ENCODE assay signal across 13 cellular contexts in genomic region chr19:54274516-54274915, GRCh38. TPM values are rescaled to one million over a fixed set of nuclear protein-coding genes. Genes with fewer than 3 reads are reported as not detected.
DNase-seq lines count a peak whose midpoint lies in the region; ATAC-seq and TF ChIP-seq lines count a peak whose summit lies in the region.
"Not testable (repeated sequence)": the region's sequence is repeated elsewhere in the genome, so short reads cannot be mapped to it uniquely, and the experiment has no call there.
"Had no signal": no experiment of that assay in that cellular context is flagged by ENCODE, and none has a peak within 500 bp of the region (broad histone marks: within the 10 kb centered on the region; RNA-seq: fewer than 3 reads in every experiment).

No MANE protein-coding gene starts in this region.

- H4K20me1 ChIP-seq in GM23338 (replicated peaks; ENCODE audit: insufficient read depth), result not testable (repeated sequence)

- H3K4me3 ChIP-seq in GM23338, suprapubic skin: not testable (repeated sequence)

- not testable (repeated sequence) for H2AFZ ChIP-seq in GM23338

- not testable (repeated sequence) for H3K27ac ChIP-seq in GM23338 (ENCODE audit: low read depth); suprapubic skin

- H3K27me3 ChIP-seq in GM23338 (ENCODE audit: insufficient read depth), result not testable (repeated sequence)
- peaks cover 47% of the 10 kb centered on the region for H3K27me3 ChIP-seq in suprapubic skin

- not testable (repeated sequence) for H3F3A ChIP-seq in GM23338 (replicated peaks; ENCODE audit: low read depth)

- not testable (repeated sequence) for H3K36me3 ChIP-seq in GM23338 (ENCODE audit: insufficient read depth); suprapubic skin

- H3K9me3 Mint-ChIP-seq in GM23338; dendritic cell treated with granulocyte-macrophage colony-stimulating factor and Interleukin-4, amounts not matched to agents 40 ng/mL and 50 ng/mL, for 4 days; glutamatergic neuron (ENCODE audit: unreplicated experiment); progenitor cell of endocrine pancreas (ENCODE audit: low read depth): not testable (repeated sequence)

- not testable (repeated sequence) for TF ChIP-seq EP300 in suprapubic skin (IDR thresholded peaks at IDR 0.05)

- ATAC-seq in GM23338, result peak; percentile 46; the same call in 2 of the 3 replicates

- intact Hi-C loops in dendritic cell treated with granulocyte-macrophage colony-stimulating factor and Interleukin-4, amounts not matched to agents 40 ng/mL and 50 ng/mL, for 4 days (cut with micrococcal nuclease), result not testable (repeated sequence)

- H3K79me2 ChIP-seq in GM23338 (replicated peaks; ENCODE audit: insufficient read depth), result not testable (repeated sequence)

- not testable (repeated sequence) for H3K4me2 ChIP-seq in GM23338

- TF ChIP-seq CTCF in GM23338 (conservative IDR thresholded peaks at IDR 0.05; ENCODE audit: low read depth in 2 of 2); glutamatergic neuron (IDR thresholded peaks at IDR 0.05; ENCODE audit: partially characterized antibody, unreplicated experiment); progenitor cell of endocrine pancreas (IDR thresholded peaks at IDR 0.05; ENCODE audit: unreplicated experiment); suprapubic skin (IDR thresholded peaks at IDR 0.05): not testable (repeated sequence)

- not testable (repeated sequence) for H3K27ac Mint-ChIP-seq in GM23338
- H3K27ac Mint-ChIP-seq in dendritic cell treated with granulocyte-macrophage colony-stimulating factor and Interleukin-4, amounts not matched to agents 40 ng/mL and 50 ng/mL, for 4 days, result peak overlapping the region; percentile 86
- H3K27ac Mint-ChIP-seq in glutamatergic neuron (ENCODE audit: unreplicated experiment) (peak overlapping the region; percentile 75), progenitor cell of endocrine pancreas (peak overlapping the region; percentile 76)

- not testable (repeated sequence) for H3K4me3 Mint-ChIP-seq in GM23338; progenitor cell of endocrine pancreas (ENCODE audit: low read depth)
- peak overlapping the region; percentile 27 for H3K4me3 Mint-ChIP-seq in dendritic cell treated with granulocyte-macrophage colony-stimulating factor and Interleukin-4, amounts not matched to agents 40 ng/mL and 50 ng/mL, for 4 days
- H3K4me3 Mint-ChIP-seq in glutamatergic neuron (ENCODE audit: unreplicated experiment), result peak overlapping the region; percentile 16

- H3K9me2 ChIP-seq in GM23338 (ENCODE audit: insufficient read depth), result not testable (repeated sequence)

- TF ChIP-seq POLR2A in suprapubic skin (IDR thresholded peaks at IDR 0.05), result not testable (repeated sequence)

- not testable (repeated sequence) for H3K4me1 ChIP-seq in GM23338 (ENCODE audit: insufficient read depth); suprapubic skin

- WGBS in suprapubic skin, result 47% methylated on average over 4 of the region's 9 CpGs

- not testable (repeated sequence) for H3K4me1 Mint-ChIP-seq in GM23338; progenitor cell of endocrine pancreas (ENCODE audit: low read depth)
- H3K4me1 Mint-ChIP-seq in dendritic cell treated with granulocyte-macrophage colony-stimulating factor and Interleukin-4, amounts not matched to agents 40 ng/mL and 50 ng/mL, for 4 days (ENCODE audit: low read depth), result peaks cover 92% of the 10 kb centered on the region
- peaks cover 12% of the 10 kb centered on the region for H3K4me1 Mint-ChIP-seq in glutamatergic neuron (ENCODE audit: low read depth, unreplicated experiment)

- not testable (repeated sequence) for DNase-seq in GM23338 (ENCODE audit: low spot score); progenitor cell of endocrine pancreas (ENCODE audit: low spot score, unreplicated experiment)
- DNase-seq in activated CD8-positive, alpha-beta memory T cell treated with anti-CD3 and anti-CD28 coated beads, Interleukin-2, amount 50 U/mL, for 48 hours, result peak; percentile 36
- peak; percentile 55 for DNase-seq in glutamatergic neuron
- peak; percentile 53 for DNase-seq in mesenteric fat pad (ENCODE audit: low spot score)
- DNase-seq in suprapubic skin (ENCODE audit: low spot score in 2 of 2), result peak; percentile 13 to 58

- not testable (repeated sequence) for H3K9me3 ChIP-seq in suprapubic skin

- not testable (repeated sequence) for H3K36me3 Mint-ChIP-seq in GM23338 (ENCODE audit: low read depth); glutamatergic neuron (ENCODE audit: unreplicated experiment); progenitor cell of endocrine pancreas (ENCODE audit: insufficient read depth)
- H3K36me3 Mint-ChIP-seq in dendritic cell treated with granulocyte-macrophage colony-stimulating factor and Interleukin-4, amounts not matched to agents 40 ng/mL and 50 ng/mL, for 4 days (ENCODE audit: low read depth), result peaks cover 61% of the 10 kb centered on the region

- H3K27me3 Mint-ChIP-seq in GM23338 (ENCODE audit: insufficient read depth, low read depth, poor library complexity); dendritic cell treated with granulocyte-macrophage colony-stimulating factor and Interleukin-4, amounts not matched to agents 40 ng/mL and 50 ng/mL, for 4 days; glutamatergic neuron (ENCODE audit: unreplicated experiment): not testable (repeated sequence)
- H3K27me3 Mint-ChIP-seq in progenitor cell of endocrine pancreas, result peaks cover 48% of the 10 kb centered on the region

RNA-seq across cellular contexts. Expression of gene LILRB2, which starts 6.4 kb away (rescaled TPM):
- total RNA-seq in GM23338 (2014; rRNA removed; shearing (Covaris generic)), result not detected in 2 replicates
- polyA plus RNA-seq in GM23338 (2016; fragmentation: Nextera tagmentation; extraction: Ambion mirVana), result not detected in 2 replicates
- total RNA-seq in glutamatergic neuron (ENCODE audit: unreplicated experiment) (0.54 TPM), mesenteric fat pad (14.4 TPM), progenitor cell of endocrine pancreas (not detected in 2 replicates), suprapubic skin (under 1 TPM in 3 of 4 donors, not detected in 1; 0.38 to 0.80 (median 0.64) TPM)
- total RNA-seq: A673, Caco-2, Calu3 had no signal
- polyA plus RNA-seq: AG04450 had no signal

RNA-seq across cellular contexts. Expression of gene LILRB5, which starts 17.4 kb away (rescaled TPM):
- total RNA-seq in GM23338 (2014; rRNA removed; shearing (Covaris generic)), result not detected in 2 replicates
- polyA plus RNA-seq in GM23338 (2016; fragmentation: Nextera tagmentation; extraction: Ambion mirVana), result not detected in 2 replicates
- total RNA-seq in glutamatergic neuron (ENCODE audit: unreplicated experiment) (0.17 TPM), mesenteric fat pad (69.4 TPM), progenitor cell of endocrine pancreas (not detected in 2 replicates), suprapubic skin (1 to 10 TPM in 2 of 4 donors, under 1 TPM in 2; 0.68 to 3.4 (median 2.0) TPM)
- total RNA-seq: A673; Caco-2; Calu3; CD4-positive, alpha-beta T cell; CD8-positive, alpha-beta T cell had no signal
- polyA plus RNA-seq: AG04450 had no signal

RNA-seq across cellular contexts. Expression of gene LILRA6, which starts 31.9 kb away (rescaled TPM):
- not detected in 2 replicates for total RNA-seq in GM23338 (2014; rRNA removed; shearing (Covaris generic))
- polyA plus RNA-seq in GM23338 (2016; fragmentation: Nextera tagmentation; extraction: Ambion mirVana), result not detected in 2 replicates
- total RNA-seq in glutamatergic neuron (ENCODE audit: unreplicated experiment) (not detected), mesenteric fat pad (26.5 TPM), progenitor cell of endocrine pancreas (not detected in 2 replicates), suprapubic skin (under 1 TPM in 1 of 4 donors, not detected in 3; 0.51 TPM)
- total RNA-seq: A673; Caco-2; Calu3; CD8-positive, alpha-beta T cell had no signal
- polyA plus RNA-seq: AG04450 had no signal

RNA-seq across cellular contexts. Expression of gene LILRA5, which starts 38.5 kb away (rescaled TPM):
- total RNA-seq in GM23338 (2014; rRNA removed; shearing (Covaris generic)), result not detected in 2 replicates
- not detected in 2 replicates for polyA plus RNA-seq in GM23338 (2016; fragmentation: Nextera tagmentation; extraction: Ambion mirVana)
- total RNA-seq in glutamatergic neuron (ENCODE audit: unreplicated experiment) (not detected), mesenteric fat pad (23.0 TPM), progenitor cell of endocrine pancreas (not detected in 2 replicates), suprapubic skin (not detected)
- total RNA-seq: A673, Caco-2, Calu3 had no signal
- polyA plus RNA-seq: AG04450 had no signal

RNA-seq across cellular contexts. Expression of gene LILRB3, which starts 51.7 kb away (rescaled TPM):
- total RNA-seq in GM23338 (2014; rRNA removed; shearing (Covaris generic)), result not detected in 2 replicates
- polyA plus RNA-seq in GM23338 (2016; fragmentation: Nextera tagmentation; extraction: Ambion mirVana), result not detected in 2 replicates
- total RNA-seq in glutamatergic neuron (ENCODE audit: unreplicated experiment), result not detected
- 50.5 TPM for total RNA-seq in mesenteric fat pad
- 0.50 TPM in 1 of 2 replicates, not detected in the other for total RNA-seq in progenitor cell of endocrine pancreas
- 1 to 10 TPM in 3 of 4 donors, under 1 TPM in 1; 0.34 to 5.7 (median 2.9) TPM for total RNA-seq in suprapubic skin
- total RNA-seq: A673; Caco-2; Calu3; CD8-positive, alpha-beta T cell had no signal
- polyA plus RNA-seq: AG04450 had no signal

Comparison
In these comparisons a context has a peak if more than half of its experiments do, and no peak if none do; other contexts are left out.
1. RNA of gene LILRB5, which starts 17.4 kb away (total RNA-seq): 69.4 TPM in mesenteric fat pad (single experiment); 0.68 to 3.4 TPM in suprapubic skin, 0.17 TPM in glutamatergic neuron (single experiment), not detected in GM23338 and not detected in progenitor cell of endocrine pancreas; every median in the first group is over 10 times any median in the second.
2. RNA of gene LILRA6, which starts 31.9 kb away (total RNA-seq): 26.5 TPM in mesenteric fat pad (single experiment); 0.51 TPM in suprapubic skin, not detected in glutamatergic neuron (single experiment), not detected in GM23338 and not detected in progenitor cell of endocrine pancreas; every median in the first group is over 10 times any median in the second.